Comparison of ENCODE assay signal across 8 cellular contexts in the genomic region with DNA sequence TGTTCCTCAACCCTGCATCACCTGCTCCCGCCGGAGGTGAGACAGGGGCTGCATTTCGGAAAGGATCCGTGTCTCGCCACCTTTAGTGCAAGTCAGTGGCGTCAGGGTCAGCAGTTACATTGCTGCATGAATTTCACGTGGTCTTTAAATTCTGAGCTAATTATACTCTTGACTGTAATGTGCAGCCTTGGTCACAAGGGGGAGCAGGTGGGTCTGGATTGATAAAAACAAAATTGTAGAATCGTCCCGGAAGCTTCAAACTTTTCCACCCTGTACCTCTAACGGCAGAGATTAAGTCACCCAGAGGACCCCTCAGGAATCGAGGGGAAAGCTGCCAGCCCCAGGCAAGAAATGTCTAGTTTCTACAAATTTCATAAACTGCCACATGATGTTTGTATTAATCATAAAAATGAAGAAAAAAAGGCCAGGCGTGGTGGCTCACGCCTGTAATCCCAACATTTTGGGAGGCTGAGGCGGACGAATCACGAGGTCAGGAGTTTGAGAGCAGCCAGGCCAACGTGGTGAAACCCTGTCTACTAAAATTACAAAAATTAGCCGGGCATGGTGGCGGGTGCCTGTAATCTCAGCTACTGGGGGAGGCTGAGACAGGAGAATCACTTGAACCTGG. TPM values are rescaled to one million over a fixed set of nuclear protein-coding genes. Genes with fewer than 3 reads are reported as not detected.
DNase-seq lines count a peak whose midpoint lies in the region; ATAC-seq, FAIRE-seq and TF ChIP-seq lines count a peak whose summit lies in the region.

No MANE protein-coding gene starts in this region.

- peaks cover 55% of the 10 kb centered on the region for H3K36me3 ChIP-seq in WERI-Rb-1
- peaks cover 8% of the 10 kb centered on the region for H3K36me3 ChIP-seq in bronchial epithelial cell (ENCODE audit: control insufficient read depth, insufficient read depth, low read length)

- peak overlapping the region; percentile 35; the same call in 1 of the 2 replicates for H3K27ac ChIP-seq in WERI-Rb-1

- no peak for ATAC-seq in GM21723 (IDR thresholded peaks at IDR 0.05; ENCODE audit: unreplicated experiment)

- TF ChIP-seq CTCF in WERI-Rb-1 (IDR thresholded peaks at IDR 0.05; ENCODE audit: low read depth, low read length) (peak; percentile 47; the same call in 1 of the 2 replicates), bronchial epithelial cell (IDR thresholded peaks at IDR 0.05; ENCODE audit: insufficient read depth, low read length, severe bottlenecking) (peak; percentile 72)

- no peaks in the 10 kb centered on the region for H3K27me3 ChIP-seq in WERI-Rb-1 (ENCODE audit: insufficient read depth, low read depth, severe bottlenecking)
- no peaks in the 10 kb centered on the region for H3K27me3 ChIP-seq in bronchial epithelial cell (ENCODE audit: control insufficient read depth, insufficient read depth, low read length)

- FAIRE-seq in bronchial epithelial cell (lab: Jason Lieb, UNC), result peak; percentile 18

- no peaks in the 10 kb centered on the region for H3K9me3 ChIP-seq in WERI-Rb-1 (ENCODE audit: severe bottlenecking)

- H3K4me3 ChIP-seq in WERI-Rb-1 (ENCODE audit: low read depth, low read length), result no peak overlapping the region
- no peak overlapping the region for H3K4me3 ChIP-seq in bronchial epithelial cell (ENCODE audit: low read depth, low read length)

- DNase-seq in SIG-M5 treated with dmso at 0.1 percent for 504 hours (lab: John Stamatoyannopoulos, UW; ENCODE audit: unreplicated experiment) (peak; percentile 80), SIG-M5 (lab: John Stamatoyannopoulos, UW) (no peak), NCI-H2107 (lab: John Stamatoyannopoulos, UW) (peak; percentile 26), WERI-Rb-1 (peak; percentile 69), bronchial epithelial cell (ENCODE audit: low read depth) (peak; percentile 62), kidney glomerular epithelial cell (lab: John Stamatoyannopoulos, UW) (peak; percentile 77)
- peak; percentile 79 to 85 for DNase-seq in stimulated activated CD4-positive, alpha-beta T cell treated with anti-CD3 and anti-CD28 coated beads, Interleukin-2, amount 100 ng/mL, for 48 hours

RNA-seq across cellular contexts. Expression of a gene that starts 20.2 kb away (rescaled TPM):
- 6.3 and 12.6 TPM in 2 replicates for total RNA-seq in bronchial epithelial cell

RNA-seq across cellular contexts. Expression of a gene that starts 45.5 kb away (rescaled TPM):
- total RNA-seq in bronchial epithelial cell, result 3.7 and 8.3 TPM in 2 replicates
